Comparison of ENCODE assay signal across 9 cellular contexts in genomic region chr12:97756741-97757140, GRCh38.
"Had no signal": no experiment of that assay in that cellular context is flagged by ENCODE, and none has a peak within 500 bp of the region (broad histone marks: within the 10 kb centered on the region; RNA-seq: fewer than 3 reads in every experiment).

No MANE protein-coding gene starts in this region.

- H3K27ac ChIP-seq: foreskin keratinocyte, parathyroid adenoma had no signal

- H3K79me2 ChIP-seq: parathyroid adenoma had no signal

- H3K27me3 ChIP-seq: foreskin keratinocyte had no signal

- H3K9ac ChIP-seq: parathyroid adenoma had no signal

- H3K4me1 ChIP-seq: foreskin keratinocyte, parathyroid adenoma had no signal

- H3K4me3 ChIP-seq: smooth muscle cell had no signal

- H2AFZ ChIP-seq: parathyroid adenoma had no signal

- H3K4me2 ChIP-seq: smooth muscle cell had no signal

- DNase-seq: activated CD4-positive, alpha-beta T cell treated with anti-CD3 and anti-CD28 coated beads, Interleukin-2, amount 50 U/mL, for 1 hour; activated T-cell treated with anti-CD3 and anti-CD28 coated beads, Interleukin-2, amount 50 U/mL, for 1 hour; foreskin keratinocyte; naive thymus-derived CD4-positive, alpha-beta T cell; substantia nigra; T-helper 2 cell had no signal

- ATAC-seq: foreskin keratinocyte; naive thymus-derived CD4-positive, alpha-beta T cell; stimulated activated effector memory CD8-positive, alpha-beta T cell treated with anti-CD3 and anti-CD28 coated beads, Interleukin-12 subunit alpha, Interleukin-12 subunit beta, amount 100 ng/mL, for 72 hours had no signal
